ENCODE assay signal across 11 cellular contexts in genomic region chr17:77473615-77474226, GRCh38.
DNase-seq lines count a peak whose midpoint lies in the region; ATAC-seq and TF ChIP-seq lines count a peak whose summit lies in the region.
"Had no signal": no experiment of that assay in that cellular context is flagged by ENCODE, and none has a peak within 500 bp of the region (broad histone marks: within the 10 kb centered on the region; RNA-seq: fewer than 3 reads in every experiment).

No MANE protein-coding gene starts in this region.

- peak overlapping the region; percentile 90 for H3K27ac ChIP-seq in vagina

- peaks cover 19% of the 10 kb centered on the region for H3K36me3 Mint-ChIP-seq in activated naive CD8-positive, alpha-beta T cell
- peaks cover 21% of the 10 kb centered on the region for H3K36me3 Mint-ChIP-seq in memory B cell

- no peaks in the 10 kb centered on the region for H3K9me3 Mint-ChIP-seq in activated naive CD8-positive, alpha-beta T cell (ENCODE audit: low read depth)
- H3K9me3 Mint-ChIP-seq in memory B cell: peaks cover 7% of the 10 kb centered on the region

- peak overlapping the region; percentile 78 for H3K4me3 Mint-ChIP-seq in activated naive CD8-positive, alpha-beta T cell
- H3K4me3 Mint-ChIP-seq in memory B cell: peak overlapping the region; percentile 80

- TF ChIP-seq POLR2A in vagina (IDR thresholded peaks at IDR 0.05): no peak

- no peaks in the 10 kb centered on the region for H3K27me3 Mint-ChIP-seq in activated naive CD8-positive, alpha-beta T cell
- no peaks in the 10 kb centered on the region for H3K27me3 Mint-ChIP-seq in memory B cell

- H3K27ac Mint-ChIP-seq in activated naive CD8-positive, alpha-beta T cell: peak overlapping the region; percentile 92
- peak overlapping the region; percentile 69 for H3K27ac Mint-ChIP-seq in memory B cell

- no peaks in the 10 kb centered on the region for H3K9me3 ChIP-seq in vagina

- peaks cover 97% of the 10 kb centered on the region for H3K4me1 Mint-ChIP-seq in activated naive CD8-positive, alpha-beta T cell (ENCODE audit: low read depth)
- H3K4me1 Mint-ChIP-seq in memory B cell: peaks cover 78% of the 10 kb centered on the region

- H3K27me3 ChIP-seq in vagina: no peaks in the 10 kb centered on the region

- no peaks in the 10 kb centered on the region for H3K36me3 ChIP-seq in vagina

- ATAC-seq in memory B cell (ENCODE audit: low read depth) (no peak), HG02840 (IDR thresholded peaks at IDR 0.05; ENCODE audit: low FRiP score, unreplicated experiment) (no peak)

- peaks cover 89% of the 10 kb centered on the region for H3K4me1 ChIP-seq in vagina

- H3K4me3 ChIP-seq in vagina: no peak overlapping the region
- H3K4me3 ChIP-seq: coronary artery had no signal

- no peak for TF ChIP-seq CTCF in vagina (IDR thresholded peaks at IDR 0.05)

- peak; percentile 37 for DNase-seq in stimulated activated CD4-positive, alpha-beta T cell treated with anti-CD3 and anti-CD28 coated beads, Interleukin-4, amount 100 ng/mL, for 1 hour
- no peak for DNase-seq in stimulated activated CD4-positive, alpha-beta T cell treated with anti-CD3 and anti-CD28 coated beads, Interleukin-4, amount 100 ng/mL, for 24 hours
- DNase-seq in memory B cell (ENCODE audit: low spot score in 2 of 2) (no peak), vagina (ENCODE audit: extremely low spot score in 2 of 2) (no peak), NCI-H2029 (lab: John Stamatoyannopoulos, UW) (no peak), cerebellar cortex (ENCODE audit: low spot score) (no peak)
- DNase-seq: DMS 273 treated with DMSO at 0.1 percent for 48 hours, midbrain had no signal

- intact Hi-C loops in vagina (cut with DNase I): loop anchor here (10.0 kb wide), 1 partner anchor 99 kb away; no protein-coding TSS in a partner anchor
